ENCODE assay signal across 39 cellular contexts in the genomic region with DNA sequence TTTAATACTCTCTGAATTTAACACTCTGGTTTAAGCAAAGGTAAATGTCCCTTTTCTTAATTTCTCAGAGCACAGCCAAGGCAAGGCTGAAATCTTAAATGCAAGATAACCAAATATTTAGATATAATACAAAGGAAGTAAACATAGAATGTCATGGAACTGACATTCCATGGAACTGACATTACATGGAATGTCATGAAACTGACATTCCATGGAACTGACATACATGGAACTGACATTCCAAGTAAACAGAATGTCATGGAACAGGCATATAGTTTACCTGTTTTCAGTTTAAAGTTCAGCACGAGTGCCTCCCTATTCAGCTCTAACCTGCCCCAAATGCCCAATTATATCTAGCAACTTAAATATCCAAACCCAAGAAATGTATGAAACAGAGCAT. TPM values are rescaled to one million over a fixed set of nuclear protein-coding genes. Genes with fewer than 3 reads are reported as not detected.
"Had no signal": no experiment of that assay in that cellular context is flagged by ENCODE, and none has a peak within 500 bp of the region (broad histone marks: within the 10 kb centered on the region; RNA-seq: fewer than 3 reads in every experiment).

No MANE protein-coding gene starts in this region.

- H3K9me3 ChIP-seq: adrenal gland, ascending aorta, body of pancreas, breast epithelium had no signal

- H3K27me3 Mint-ChIP-seq: activated naive CD8-positive, alpha-beta T cell treated with anti-CD3 and anti-CD28 coated beads, Interleukin-2, amount 50 U/mL, for 24 hours had no signal

- H3K4me1 ChIP-seq: adrenal gland, ascending aorta, body of pancreas, breast epithelium had no signal

- H3K4me3 ChIP-seq: adrenal gland, ascending aorta, body of pancreas, breast epithelium, cardiac muscle cell had no signal

- H3K27ac ChIP-seq: adrenal gland, ascending aorta, body of pancreas, brain microvascular endothelial cell, breast epithelium, cardiac muscle cell had no signal

- H3K9me3 Mint-ChIP-seq: activated naive CD4-positive, alpha-beta T cell treated with anti-CD3 and anti-CD28 coated beads for 36 hours; activated naive CD4-positive, alpha-beta T cell treated with anti-CD3 and anti-CD28 coated beads, Interleukin-2, amount 10 ng/mL, durations not matched to agents 7 days and 5 days; activated naive CD4-positive, alpha-beta T cell treated with anti-CD3 and anti-CD28 coated beads, Interleukin-2, amount 50 U/mL, for 24 hours; activated naive CD4-positive, alpha-beta T cell treated with anti-CD3 and anti-CD28 coated beads, Interleukin-2, amount 50 U/mL, for 72 hours; activated naive CD8-positive, alpha-beta T cell treated with anti-CD3 and anti-CD28 coated beads for 36 hours; activated naive CD8-positive, alpha-beta T cell treated with anti-CD3 and anti-CD28 coated beads, Interleukin-2, amount 10 ng/mL, durations not matched to agents 7 days and 5 days; activated naive CD8-positive, alpha-beta T cell treated with anti-CD3 and anti-CD28 coated beads, Interleukin-2, amount 50 U/mL, for 24 hours; activated T-cell treated with anti-CD3 and anti-CD28 coated beads, Interleukin-2, amount 50 U/mL, for 24 hours; activated T-cell treated with anti-CD3 and anti-CD28 coated beads, Interleukin-2, amount 50 U/mL, for 4 hours; activated T-cell treated with anti-CD3 and anti-CD28 coated beads, Interleukin-2, amount 50 U/mL, for 72 hours; activated T-helper 1 cell treated with anti-CD3 and anti-CD28 coated beads, Interleukin-12 subunit alpha, Interleukin-12 subunit beta, Interleukin-2, Interleukin-4 antibody, amounts not matched to agents 30 ng/mL and 10 ng/mL and 1 ng/mL, durations not matched to agents 14 hours and 24 hours and 36 hours; activated T-helper 17 cell treated with anti-CD3 and anti-CD28 coated beads, Interleukin-2, amount 50 U/mL, for 72 hours; activated T-helper 2 cell treated with anti-CD3 and anti-CD28 coated beads, Interferon-gamma antibody, Interleukin-2, Interleukin-4, amounts not matched to agents 10 μg/mL and 5 μg/mL and 100 μg/mL, durations not matched to agents 14 hours and 24 hours and 36 hours; central memory CD8-positive, alpha-beta T cell had no signal

- H3K36me3 Mint-ChIP-seq: activated naive CD4-positive, alpha-beta T cell treated with anti-CD3 and anti-CD28 coated beads, Interleukin-2, amount 10 ng/mL, durations not matched to agents 7 days and 5 days; activated naive CD4-positive, alpha-beta T cell treated with anti-CD3 and anti-CD28 coated beads, Interleukin-2, amount 50 U/mL, for 24 hours; activated naive CD4-positive, alpha-beta T cell treated with anti-CD3 and anti-CD28 coated beads, Interleukin-2, amount 50 U/mL, for 72 hours; activated naive CD8-positive, alpha-beta T cell; activated naive CD8-positive, alpha-beta T cell treated with anti-CD3 and anti-CD28 coated beads for 36 hours; activated naive CD8-positive, alpha-beta T cell treated with anti-CD3 and anti-CD28 coated beads, Interleukin-2, amount 10 ng/mL, durations not matched to agents 7 days and 5 days; brain had no signal

- H3K27me3 ChIP-seq: adrenal gland, ascending aorta, body of pancreas, brain microvascular endothelial cell, breast epithelium, cardiac muscle cell had no signal

- H3K36me3 ChIP-seq: adrenal gland, ascending aorta, brain microvascular endothelial cell, breast epithelium, cardiac muscle cell had no signal

- H3K4me1 Mint-ChIP-seq: activated naive CD4-positive, alpha-beta T cell treated with anti-CD3 and anti-CD28 coated beads, Interleukin-2, amount 10 ng/mL, durations not matched to agents 7 days and 5 days; activated naive CD4-positive, alpha-beta T cell treated with anti-CD3 and anti-CD28 coated beads, Interleukin-2, amount 50 U/mL, for 24 hours; activated naive CD8-positive, alpha-beta T cell treated with anti-CD3 and anti-CD28 coated beads for 36 hours; activated naive CD8-positive, alpha-beta T cell treated with anti-CD3 and anti-CD28 coated beads, Interleukin-2, amount 10 ng/mL, durations not matched to agents 7 days and 5 days; activated naive CD8-positive, alpha-beta T cell treated with anti-CD3 and anti-CD28 coated beads, Interleukin-2, amount 50 U/mL, for 24 hours; activated T-helper 17 cell treated with anti-CD3 and anti-CD28 coated beads, Interleukin-2, amount 50 U/mL, for 72 hours; central memory CD8-positive, alpha-beta T cell had no signal

- DNase-seq: activated effector memory CD4-positive, alpha-beta T cell treated with anti-CD3 and anti-CD28 coated beads, Interleukin-2, amount 50 U/mL, for 16 hours; activated effector memory CD4-positive, alpha-beta T cell treated with Interleukin-2 at 50 U/mL for 16 hours; activated gamma-delta T cell; activated gamma-delta T cell treated with Interleukin-2 at 50 U/mL for 16 hours; activated naive CD4-positive, alpha-beta T cell; activated naive CD4-positive, alpha-beta T cell treated with anti-CD3 and anti-CD28 coated beads for 36 hours; activated naive CD4-positive, alpha-beta T cell treated with anti-CD3 and anti-CD28 coated beads, Interleukin-2, amount 10 ng/mL, durations not matched to agents 7 days and 5 days; activated naive CD4-positive, alpha-beta T cell treated with anti-CD3 and anti-CD28 coated beads, Interleukin-2, amount 50 U/mL, for 16 hours; activated naive CD4-positive, alpha-beta T cell treated with Interleukin-2 at 50 U/mL for 16 hours; activated naive CD8-positive, alpha-beta T cell treated with anti-CD3 and anti-CD28 coated beads for 36 hours; activated naive CD8-positive, alpha-beta T cell treated with anti-CD3 and anti-CD28 coated beads, Interleukin-2, amount 10 ng/mL, durations not matched to agents 7 days and 5 days; activated naive CD8-positive, alpha-beta T cell treated with anti-CD3 and anti-CD28 coated beads, Interleukin-2, amount 50 U/mL, for 24 hours; activated T-cell treated with anti-CD3 and anti-CD28 coated beads, Interleukin-2, amount 50 U/mL, for 24 hours; activated T-cell treated with anti-CD3 and anti-CD28 coated beads, Interleukin-2, amount 50 U/mL, for 4 hours; activated T-cell treated with anti-CD3 and anti-CD28 coated beads, Interleukin-2, amount 50 U/mL, for 48 hours; activated T-cell treated with anti-CD3 and anti-CD28 coated beads, Interleukin-2, amount 50 U/mL, for 72 hours; adrenal gland; amniotic stem cell; amygdala; anterior cingulate cortex; aorta; body of pancreas; brain microvascular endothelial cell; caudate nucleus; central memory CD4-positive, alpha-beta T cell; cerebellar nuclear complex had no signal

- H3K4me3 Mint-ChIP-seq: activated naive CD4-positive, alpha-beta T cell treated with anti-CD3 and anti-CD28 coated beads for 36 hours; activated naive CD4-positive, alpha-beta T cell treated with anti-CD3 and anti-CD28 coated beads, Interleukin-2, amount 10 ng/mL, durations not matched to agents 7 days and 5 days; activated naive CD4-positive, alpha-beta T cell treated with anti-CD3 and anti-CD28 coated beads, Interleukin-2, amount 50 U/mL, for 24 hours; activated naive CD8-positive, alpha-beta T cell; activated naive CD8-positive, alpha-beta T cell treated with anti-CD3 and anti-CD28 coated beads for 36 hours; activated naive CD8-positive, alpha-beta T cell treated with anti-CD3 and anti-CD28 coated beads, Interleukin-2, amount 10 ng/mL, durations not matched to agents 7 days and 5 days; activated naive CD8-positive, alpha-beta T cell treated with anti-CD3 and anti-CD28 coated beads, Interleukin-2, amount 50 U/mL, for 24 hours; activated T-cell treated with anti-CD3 and anti-CD28 coated beads, Interleukin-2, amount 50 U/mL, for 24 hours; activated T-cell treated with anti-CD3 and anti-CD28 coated beads, Interleukin-2, amount 50 U/mL, for 4 hours; activated T-cell treated with anti-CD3 and anti-CD28 coated beads, Interleukin-2, amount 50 U/mL, for 72 hours; activated T-helper 1 cell treated with anti-CD3 and anti-CD28 coated beads, Interleukin-12 subunit alpha, Interleukin-12 subunit beta, Interleukin-2, Interleukin-4 antibody, amounts not matched to agents 30 ng/mL and 10 ng/mL and 1 ng/mL, durations not matched to agents 14 hours and 24 hours and 36 hours; activated T-helper 17 cell treated with anti-CD3 and anti-CD28 coated beads, Interleukin-2, amount 50 U/mL, for 72 hours; brain; central memory CD8-positive, alpha-beta T cell had no signal

- ATAC-seq: activated naive CD4-positive, alpha-beta T cell treated with anti-CD3 and anti-CD28 coated beads, Interleukin-2, amount 50 U/mL, for 72 hours; activated naive CD8-positive, alpha-beta T cell treated with anti-CD3 and anti-CD28 coated beads, Interleukin-2, amount 50 U/mL, for 24 hours; activated T-cell treated with anti-CD3 and anti-CD28 coated beads, Interleukin-2, amount 50 U/mL, for 4 hours; activated T-cell treated with anti-CD3 and anti-CD28 coated beads, Interleukin-2, amount 50 U/mL, for 72 hours; activated T-helper 17 cell treated with anti-CD3 and anti-CD28 coated beads, Interleukin-2, amount 50 U/mL, for 72 hours; body of pancreas had no signal

- FAIRE-seq: astrocyte, bronchial epithelial cell had no signal

- H3K27ac Mint-ChIP-seq: activated naive CD4-positive, alpha-beta T cell treated with anti-CD3 and anti-CD28 coated beads for 36 hours; activated naive CD4-positive, alpha-beta T cell treated with anti-CD3 and anti-CD28 coated beads, Interleukin-2, amount 10 ng/mL, durations not matched to agents 7 days and 5 days; activated naive CD4-positive, alpha-beta T cell treated with anti-CD3 and anti-CD28 coated beads, Interleukin-2, amount 50 U/mL, for 24 hours; activated naive CD4-positive, alpha-beta T cell treated with anti-CD3 and anti-CD28 coated beads, Interleukin-2, amount 50 U/mL, for 72 hours; activated naive CD8-positive, alpha-beta T cell; activated naive CD8-positive, alpha-beta T cell treated with anti-CD3 and anti-CD28 coated beads for 36 hours; activated naive CD8-positive, alpha-beta T cell treated with anti-CD3 and anti-CD28 coated beads, Interleukin-2, amount 10 ng/mL, durations not matched to agents 7 days and 5 days; activated naive CD8-positive, alpha-beta T cell treated with anti-CD3 and anti-CD28 coated beads, Interleukin-2, amount 50 U/mL, for 24 hours; activated T-cell treated with anti-CD3 and anti-CD28 coated beads, Interleukin-2, amount 50 U/mL, for 24 hours; activated T-cell treated with anti-CD3 and anti-CD28 coated beads, Interleukin-2, amount 50 U/mL, for 72 hours; activated T-helper 1 cell treated with anti-CD3 and anti-CD28 coated beads, Interleukin-12 subunit alpha, Interleukin-12 subunit beta, Interleukin-2, Interleukin-4 antibody, amounts not matched to agents 30 ng/mL and 10 ng/mL and 1 ng/mL, durations not matched to agents 14 hours and 24 hours and 36 hours; activated T-helper 17 cell treated with anti-CD3 and anti-CD28 coated beads, Interleukin-2, amount 50 U/mL, for 72 hours; activated T-helper 2 cell treated with anti-CD3 and anti-CD28 coated beads, Interferon-gamma antibody, Interleukin-2, Interleukin-4, amounts not matched to agents 10 μg/mL and 5 μg/mL and 100 μg/mL, durations not matched to agents 14 hours and 24 hours and 36 hours; brain had no signal

RNA-seq across cellular contexts. Expression of a gene that starts 21.8 kb away (rescaled TPM):
- total RNA-seq: activated naive CD4-positive, alpha-beta T cell treated with anti-CD3 and anti-CD28 coated beads for 36 hours; activated naive CD4-positive, alpha-beta T cell treated with anti-CD3 and anti-CD28 coated beads, Interleukin-2, amount 50 U/mL, for 72 hours; activated naive CD8-positive, alpha-beta T cell treated with anti-CD3 and anti-CD28 coated beads for 36 hours; activated T-cell treated with anti-CD3 and anti-CD28 coated beads, Interleukin-2, amount 50 U/mL, for 4 hours; activated T-helper 1 cell treated with anti-CD3 and anti-CD28 coated beads, Interleukin-12 subunit alpha, Interleukin-12 subunit beta, Interleukin-2, Interleukin-4 antibody, amounts not matched to agents 30 ng/mL and 10 ng/mL and 1 ng/mL, durations not matched to agents 14 hours and 24 hours and 36 hours; activated T-helper 17 cell treated with anti-CD3 and anti-CD28 coated beads, Interleukin-2, amount 50 U/mL, for 72 hours; activated T-helper 2 cell treated with anti-CD3 and anti-CD28 coated beads, Interferon-gamma antibody, Interleukin-2, Interleukin-4, amounts not matched to agents 10 μg/mL and 5 μg/mL and 100 μg/mL, durations not matched to agents 14 hours and 24 hours and 36 hours; ascending aorta; bronchial epithelial cell; cardiac muscle cell had no signal
- polyA plus RNA-seq: cardiac muscle cell had no signal
